In the genomic region with DNA sequence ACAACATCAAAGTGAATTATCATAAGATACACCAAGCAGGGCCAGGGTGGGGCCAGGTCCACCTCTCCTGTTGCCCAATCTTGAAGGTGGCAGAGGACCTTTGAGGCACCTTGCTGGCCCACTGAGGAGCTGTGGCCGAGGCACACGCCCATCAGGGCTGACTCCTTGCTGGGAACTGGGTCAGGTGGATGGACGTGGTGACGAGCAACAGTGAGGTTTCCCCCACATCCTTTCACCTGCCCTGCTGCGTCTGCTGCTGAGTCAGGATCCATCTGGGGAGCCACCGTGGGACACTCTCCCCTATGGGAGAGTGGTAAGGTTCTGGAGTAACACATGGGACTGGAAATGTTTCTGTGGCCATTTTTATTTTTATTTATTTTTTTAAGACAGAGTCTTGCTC, we compare ENCODE assay signal across 14 cellular contexts. TPM values are rescaled to one million over a fixed set of nuclear protein-coding genes. Genes with fewer than 3 reads are reported as not detected.
DNase-seq lines count a peak whose midpoint lies in the region; ATAC-seq lines count a peak whose summit lies in the region.
"Had no signal": no experiment of that assay in that cellular context is flagged by ENCODE, and none has a peak within 500 bp of the region (broad histone marks: within the 10 kb centered on the region; RNA-seq: fewer than 3 reads in every experiment).

No MANE protein-coding gene starts in this region.

- H3K27me3 ChIP-seq in CD4-positive, CD25-positive, alpha-beta regulatory T cell (ENCODE audit: control insufficient read depth, insufficient read depth, low read length): no peaks in the 10 kb centered on the region
- H3K27me3 ChIP-seq: BE2C, spleen, transverse colon had no signal

- peak overlapping the region in 1 of 3 donors; percentile 11 for H3K27ac Mint-ChIP-seq in CD4-positive, CD25-positive, alpha-beta regulatory T cell
- peak overlapping the region; percentile 62 for H3K27ac Mint-ChIP-seq in memory B cell

- H3K36me3 ChIP-seq in CD4-positive, CD25-positive, alpha-beta regulatory T cell (ENCODE audit: control insufficient read depth, insufficient read depth, low read length): no peaks in the 10 kb centered on the region
- H3K36me3 ChIP-seq: BE2C, spleen, transverse colon had no signal

- H3K9me3 Mint-ChIP-seq in CD4-positive, CD25-positive, alpha-beta regulatory T cell: no peaks in the 10 kb centered on the region
- peaks cover 1% of the 10 kb centered on the region for H3K9me3 Mint-ChIP-seq in memory B cell

- intact Hi-C loops in posterior vena cava (cut with DNase I): no loop called here

- peak; percentile 17 to 30 for ATAC-seq in CD4-positive, CD25-positive, alpha-beta regulatory T cell (ENCODE audit: low read depth in 2 of 2)
- ATAC-seq in memory B cell (ENCODE audit: low read depth): no peak
- no peak for ATAC-seq in HG03439 (IDR thresholded peaks at IDR 0.05; ENCODE audit: unreplicated experiment)
- ATAC-seq in HG03095 (IDR thresholded peaks at IDR 0.05; ENCODE audit: unreplicated experiment): no peak

- H3K9me3 ChIP-seq in CD4-positive, CD25-positive, alpha-beta regulatory T cell (ENCODE audit: control insufficient read depth in 2 of 2, low read length in 2 of 2): no peaks in the 10 kb centered on the region
- H3K9me3 ChIP-seq: BE2C, spleen, transverse colon had no signal

- H3K4me3 Mint-ChIP-seq in CD4-positive, CD25-positive, alpha-beta regulatory T cell: peak overlapping the region in 1 of 4 donors; percentile 70
- H3K4me3 Mint-ChIP-seq in memory B cell: peak overlapping the region; percentile 9

- peaks cover 17% of the 10 kb centered on the region for H3K4me1 ChIP-seq in CD4-positive, CD25-positive, alpha-beta regulatory T cell (ENCODE audit: control insufficient read depth, insufficient read depth, low read length, poor library complexity, severe bottlenecking)
- H3K4me1 ChIP-seq: BE2C, parathyroid adenoma, transverse colon had no signal

- H3K27me3 Mint-ChIP-seq in CD4-positive, CD25-positive, alpha-beta regulatory T cell: peaks cover 18% of the 10 kb centered on the region
- peaks cover 2% of the 10 kb centered on the region for H3K27me3 Mint-ChIP-seq in memory B cell

- H3K36me3 Mint-ChIP-seq in CD4-positive, CD25-positive, alpha-beta regulatory T cell: no peaks in the 10 kb centered on the region
- no peaks in the 10 kb centered on the region for H3K36me3 Mint-ChIP-seq in memory B cell

- H3K4me1 Mint-ChIP-seq in CD4-positive, CD25-positive, alpha-beta regulatory T cell: peaks cover 3 to 43% (median 23%) of the 10 kb centered on the region in 4 donors
- peaks cover 40% of the 10 kb centered on the region for H3K4me1 Mint-ChIP-seq in memory B cell

- no peak overlapping the region for H3K27ac ChIP-seq in CD4-positive, CD25-positive, alpha-beta regulatory T cell (ENCODE audit: insufficient read depth, low read length, poor library complexity, severe bottlenecking)
- H3K27ac ChIP-seq: parathyroid adenoma, spleen, transverse colon had no signal

- no peak overlapping the region for H3K4me3 ChIP-seq in CD4-positive, CD25-positive, alpha-beta regulatory T cell (ENCODE audit: low read depth, low read length)
- H3K4me3 ChIP-seq: spleen, transverse colon had no signal

- DNase-seq in CD4-positive, CD25-positive, alpha-beta regulatory T cell: peak in 1 of 3 donors; percentile 34
- DNase-seq in LHCN-M2 (ENCODE audit: low read depth): peak; percentile 41
- peak; percentile 76 to 79 for DNase-seq in activated T-cell treated with anti-CD3 and anti-CD28 coated beads, Interleukin-2, amount 50 U/mL, for 48 hours
- DNase-seq in memory B cell (ENCODE audit: low spot score in 2 of 2): no peak
- no peak for DNase-seq in posterior vena cava (ENCODE audit: low spot score)
- DNase-seq in retina: no peak
- DNase-seq: BE2C, MV-4-11, SIG-M5, spleen, transverse colon had no signal

RNA-seq across cellular contexts. Expression of gene FURIN, which starts 17.3 kb away (rescaled TPM):
- total RNA-seq in CD4-positive, CD25-positive, alpha-beta regulatory T cell: 62.5 TPM
- 1 to 10 TPM; 2.9 to 8.6 (median 5.7) TPM for polyA plus RNA-seq in CD4-positive, CD25-positive, alpha-beta regulatory T cell
- total RNA-seq in LHCN-M2 (2014; rRNA removed) (32.1 and 36.1 TPM in 2 replicates), posterior vena cava (10 to 100 TPM; 38.0 to 52.0 TPM)
- polyA plus RNA-seq in LHCN-M2 (2012): 30.9 TPM

RNA-seq across cellular contexts. Expression of gene FES, which starts 33.2 kb away (rescaled TPM):
- total RNA-seq in CD4-positive, CD25-positive, alpha-beta regulatory T cell: 3.8 TPM
- polyA plus RNA-seq in CD4-positive, CD25-positive, alpha-beta regulatory T cell: under 1 TPM in 2 of 4 donors, not detected in 2; 0.13 TPM
- total RNA-seq in LHCN-M2 (2014; rRNA removed) (0.34 and 0.64 TPM in 2 replicates), posterior vena cava (10 to 100 TPM; 31.7 to 41.8 TPM)
- 0.33 TPM for polyA plus RNA-seq in LHCN-M2 (2012)

RNA-seq across cellular contexts. Expression of gene MAN2A2, which starts 52.0 kb away (rescaled TPM):
- total RNA-seq in CD4-positive, CD25-positive, alpha-beta regulatory T cell: 120 TPM
- polyA plus RNA-seq in CD4-positive, CD25-positive, alpha-beta regulatory T cell: 1 to 10 TPM; 3.8 to 6.6 (median 5.7) TPM
- total RNA-seq in LHCN-M2 (2014; rRNA removed) (5.4 and 6.6 TPM in 2 replicates), posterior vena cava (10 to 100 TPM; 53.0 to 57.6 TPM)
- polyA plus RNA-seq in LHCN-M2 (2012): 10.1 TPM

Comparison
In these comparisons a context has a peak if more than half of its experiments do, and no peak if none do; other contexts are left out.
1. ATAC-seq: peak in CD4-positive, CD25-positive, alpha-beta regulatory T cell (2 of 2); none in memory B cell (single experiment), HG03439 (single experiment) and HG03095 (single experiment).
2. DNase-seq: peak in LHCN-M2 (single experiment) and activated T-cell treated with anti-CD3 and anti-CD28 coated beads, Interleukin-2, amount 50 U/mL, for 48 hours (2 of 2); none in memory B cell (0 of 2), posterior vena cava (single experiment) and retina (single experiment).